Comparison of ENCODE assay signal across 19 cellular contexts in the genomic region with DNA sequence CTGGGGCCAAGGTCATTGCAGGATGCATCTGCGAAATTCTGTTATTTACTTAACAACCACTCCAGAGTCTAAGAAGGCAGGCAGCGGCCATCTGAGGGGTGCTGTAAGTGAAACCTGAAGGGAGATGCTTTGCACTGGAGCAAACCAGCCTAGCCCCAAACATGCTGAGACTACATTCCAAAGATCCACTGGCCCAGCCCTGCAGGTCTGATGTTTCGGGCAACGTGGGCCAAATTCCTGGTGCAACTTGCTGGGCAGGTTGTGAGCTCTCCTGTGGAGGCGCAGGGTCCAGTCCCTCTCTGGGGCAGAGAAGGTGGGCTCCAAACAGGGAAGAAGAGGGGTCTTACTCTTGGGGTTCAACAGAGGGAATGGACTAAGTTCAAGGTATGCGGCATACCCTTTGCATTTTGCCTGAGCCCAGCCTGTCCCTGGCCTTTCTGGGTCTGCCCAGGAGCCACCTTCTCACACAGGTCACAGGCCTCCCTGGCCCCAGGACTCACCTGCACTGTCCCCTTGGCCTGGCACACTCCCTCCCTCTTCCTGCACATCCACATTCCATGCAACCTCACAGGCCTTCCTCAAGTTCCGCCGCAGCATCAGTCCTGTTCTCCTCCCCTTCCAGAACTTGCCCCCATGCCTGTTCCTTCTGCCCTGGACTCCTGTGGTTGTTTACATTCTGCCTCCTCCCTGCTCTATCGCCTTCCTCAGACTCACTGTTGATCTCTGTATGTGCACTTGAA. TPM values are rescaled to one million over a fixed set of nuclear protein-coding genes. Genes with fewer than 3 reads are reported as not detected.
"Had no signal": no experiment of that assay in that cellular context is flagged by ENCODE, and none has a peak within 500 bp of the region (broad histone marks: within the 10 kb centered on the region; RNA-seq: fewer than 3 reads in every experiment).

No MANE protein-coding gene starts in this region.

- H3K36me3 ChIP-seq: heart left ventricle, prostate gland, right lobe of liver, upper lobe of left lung had no signal

- H3K4me1 Mint-ChIP-seq: stimulated activated naive B cell treated with anti-CD40 and anti-IgM and Interleukin-4, amounts not matched to agents 10 μg/mL and 1 μg/mL and 100 μg/mL, for 72 hours had no signal

- H3K9me3 ChIP-seq: heart left ventricle, prostate gland, right lobe of liver, upper lobe of left lung had no signal

- H3K36me3 Mint-ChIP-seq: activated naive CD8-positive, alpha-beta T cell; stimulated activated naive B cell treated with anti-CD40 and anti-IgM and Interleukin-4, amounts not matched to agents 10 μg/mL and 1 μg/mL and 100 μg/mL, for 72 hours; WTC11 had no signal

- H3K4me3 Mint-ChIP-seq: activated CD4-positive, alpha-beta T cell treated with anti-CD3 and anti-CD28 coated beads, Interleukin-2, amount 10 ng/mL, durations not matched to agents 7 days and 5 days; activated naive CD8-positive, alpha-beta T cell; stimulated activated naive B cell treated with anti-CD40 and anti-IgM and Interleukin-4, amounts not matched to agents 10 μg/mL and 1 μg/mL and 100 μg/mL, for 72 hours; T-helper 1 cell treated with Interleukin-12 subunit alpha and Interleukin-12 subunit beta and Interleukin-4 antibody, amounts not matched to agents 30 μg/mL and 1 μg/mL, for 36 hours; WTC11 had no signal

- H3K27ac ChIP-seq: heart left ventricle, prostate gland, right lobe of liver, SK-N-MC, upper lobe of left lung had no signal

- H3K27ac Mint-ChIP-seq: activated CD4-positive, alpha-beta T cell treated with anti-CD3 and anti-CD28 coated beads, Interleukin-2, amount 10 ng/mL, durations not matched to agents 7 days and 5 days; activated naive CD8-positive, alpha-beta T cell; stimulated activated naive B cell treated with anti-CD40 and anti-IgM and Interleukin-4, amounts not matched to agents 10 μg/mL and 1 μg/mL and 100 μg/mL, for 72 hours; T-helper 1 cell treated with Interleukin-12 subunit alpha and Interleukin-12 subunit beta and Interleukin-4 antibody, amounts not matched to agents 30 μg/mL and 1 μg/mL, for 36 hours; WTC11 had no signal

- ATAC-seq: heart left ventricle; right lobe of liver; stimulated activated naive B cell treated with anti-CD40 and anti-IgM and Interleukin-4, amounts not matched to agents 10 μg/mL and 1 μg/mL and 100 μg/mL, for 72 hours; WTC11 had no signal

- H3K9me3 Mint-ChIP-seq: activated CD4-positive, alpha-beta T cell treated with anti-CD3 and anti-CD28 coated beads, Interleukin-2, amount 10 ng/mL, durations not matched to agents 7 days and 5 days; stimulated activated naive B cell treated with anti-CD40 and anti-IgM and Interleukin-4, amounts not matched to agents 10 μg/mL and 1 μg/mL and 100 μg/mL, for 72 hours; T-helper 1 cell treated with Interleukin-12 subunit alpha and Interleukin-12 subunit beta and Interleukin-4 antibody, amounts not matched to agents 30 μg/mL and 1 μg/mL, for 36 hours; WTC11 had no signal

- DNase-seq: activated CD4-positive, alpha-beta T cell treated with anti-CD3 and anti-CD28 coated beads, Interleukin-2, amount 10 ng/mL, durations not matched to agents 7 days and 5 days; activated effector memory CD4-positive, alpha-beta T cell treated with Interleukin-2 at 50 U/mL for 16 hours; activated T-cell treated with anti-CD3 and anti-CD28 coated beads, Interleukin-2, amount 50 U/mL, for 1 hour; heart left ventricle; islet precursor cell; right lobe of liver; stimulated activated CD4-positive, alpha-beta T cell treated with anti-CD3 and anti-CD28 coated beads, Interleukin-2, amount 100 ng/mL, for 24 hours; stimulated activated naive B cell treated with anti-CD40 and anti-IgM and Interleukin-4, amounts not matched to agents 10 μg/mL and 1 μg/mL and 100 μg/mL, for 72 hours; upper lobe of left lung had no signal

- H3K27me3 Mint-ChIP-seq: activated CD4-positive, alpha-beta T cell treated with anti-CD3 and anti-CD28 coated beads, Interleukin-2, amount 10 ng/mL, durations not matched to agents 7 days and 5 days; activated naive CD8-positive, alpha-beta T cell had no signal

- H3K4me3 ChIP-seq: heart left ventricle, prostate gland, right lobe of liver, SK-N-MC, upper lobe of left lung had no signal

RNA-seq across cellular contexts. Expression of gene MAL, which starts 5.1 kb away (rescaled TPM):
- total RNA-seq: cerebellum, fibroblast of lung, frontal cortex, liver, subcutaneous adipose tissue had no signal
